ENCODE assay signal across 27 cellular contexts in the genomic region with DNA sequence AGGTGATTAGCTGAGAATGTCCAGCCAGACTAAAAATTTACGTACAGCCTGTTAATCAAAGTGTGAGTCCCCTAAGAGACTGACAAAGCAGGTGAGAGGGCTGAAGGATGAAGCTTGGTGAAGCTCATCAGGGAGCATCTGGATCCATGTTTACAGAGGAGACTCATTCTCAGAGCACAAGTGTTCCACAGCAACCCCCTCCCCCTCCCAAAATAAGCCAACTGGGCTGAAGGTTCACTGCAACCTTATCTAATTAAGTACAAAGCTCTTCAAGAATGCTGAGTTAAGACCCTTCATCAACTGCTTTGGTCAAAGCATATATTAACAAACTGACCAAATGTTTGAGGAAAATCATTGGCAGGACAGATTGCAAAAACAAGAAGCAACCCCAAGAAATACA.
"Had no signal": no experiment of that assay in that cellular context is flagged by ENCODE, and none has a peak within 500 bp of the region (broad histone marks: within the 10 kb centered on the region; RNA-seq: fewer than 3 reads in every experiment).

No MANE protein-coding gene starts in this region.

- H3K4me1 ChIP-seq: left ventricle myocardium inferior, parathyroid adenoma, psoas muscle, right atrium auricular region, right lobe of liver, stomach, testis, thyroid gland, transverse colon, upper lobe of left lung had no signal

- H3K9me3 ChIP-seq: left ventricle myocardium inferior, mucosa of descending colon, neutrophil, psoas muscle, right atrium auricular region, right lobe of liver, stomach, testis, thyroid gland, transverse colon, upper lobe of left lung had no signal

- H3K9me3 Mint-ChIP-seq: neural crest cell had no signal

- H3K27me3 ChIP-seq: neutrophil, right atrium auricular region, right lobe of liver, stomach, testis, thyroid gland, transverse colon, upper lobe of left lung had no signal

- H3K4me3 ChIP-seq: left ventricle myocardium inferior, lung, mucosa of descending colon, psoas muscle, right atrium auricular region, right lobe of liver, smooth muscle cell, stomach, testis, thyroid gland, transverse colon, upper lobe of left lung had no signal

- H3K27ac ChIP-seq: left ventricle myocardium inferior, neutrophil, parathyroid adenoma, psoas muscle, right atrium auricular region, right lobe of liver, stomach, testis, thyroid gland, transverse colon, upper lobe of left lung had no signal

- H3K9ac ChIP-seq: parathyroid adenoma had no signal

- H3K4me3 Mint-ChIP-seq: naive thymus-derived CD4-positive, alpha-beta T cell; natural killer cell treated with Interleukin-12 subunit alpha and Interleukin-12 subunit beta and Interleukin-15 and Interleukin-18, amount 100 ng/mL, for 72 hours; neural crest cell; stimulated activated naive B cell treated with anti-CD40 and anti-IgM and Interleukin-4, amounts not matched to agents 10 μg/mL and 1 μg/mL and 100 μg/mL, for 72 hours had no signal

- H3K36me3 ChIP-seq: left ventricle myocardium inferior, neutrophil, right atrium auricular region, right lobe of liver, stomach, thyroid gland, transverse colon, upper lobe of left lung had no signal

- H3K4me2 ChIP-seq: smooth muscle cell had no signal

- H3K27ac Mint-ChIP-seq: naive thymus-derived CD4-positive, alpha-beta T cell; natural killer cell treated with Interleukin-12 subunit alpha and Interleukin-12 subunit beta and Interleukin-15 and Interleukin-18, amount 100 ng/mL, for 72 hours; stimulated activated naive B cell treated with anti-CD40 and anti-IgM and Interleukin-4, amounts not matched to agents 10 μg/mL and 1 μg/mL and 100 μg/mL, for 72 hours had no signal

- H3K27me3 Mint-ChIP-seq: naive thymus-derived CD4-positive, alpha-beta T cell; natural killer cell treated with Interleukin-12 subunit alpha and Interleukin-12 subunit beta and Interleukin-15 and Interleukin-18, amount 100 ng/mL, for 72 hours; stimulated activated naive B cell treated with anti-CD40 and anti-IgM and Interleukin-4, amounts not matched to agents 10 μg/mL and 1 μg/mL and 100 μg/mL, for 72 hours had no signal

- DNase-seq: hippocampal formation; islet precursor cell; left ventricle myocardium inferior; midbrain; mucosa of descending colon; naive thymus-derived CD4-positive, alpha-beta T cell; occipital lobe; psoas muscle; right lobe of liver; stimulated activated CD4-positive, alpha-beta T cell treated with anti-CD3 and anti-CD28 coated beads, Interleukin-12 subunit alpha, Interleukin-12 subunit beta, amount 100 ng/mL, for 4 hours; stimulated activated CD4-positive, alpha-beta T cell treated with anti-CD3 and anti-CD28 coated beads, Interleukin-15, amount 100 ng/mL, for 24 hours; stimulated activated CD4-positive, alpha-beta T cell treated with anti-CD3 and anti-CD28 coated beads, Interleukin-2, amount 100 ng/mL, for 24 hours; stimulated activated CD4-positive, alpha-beta T cell treated with anti-CD3 and anti-CD28 coated beads, Interleukin-4, amount 100 ng/mL, for 1 hour; stimulated activated naive B cell treated with anti-CD40 and anti-IgM and Interleukin-4, amounts not matched to agents 10 μg/mL and 1 μg/mL and 100 μg/mL, for 72 hours; stimulated activated naive CD8-positive, alpha-beta T cell treated with anti-CD3 and anti-CD28 coated beads, Interleukin-15, Interleukin-2, amounts not matched to agents 100 U/mL and 50 U/mL, for 24 hours; stomach; testis; thyroid gland; transverse colon; upper lobe of left lung had no signal

- H3K36me3 Mint-ChIP-seq: naive thymus-derived CD4-positive, alpha-beta T cell; natural killer cell treated with Interleukin-12 subunit alpha and Interleukin-12 subunit beta and Interleukin-15 and Interleukin-18, amount 100 ng/mL, for 72 hours; stimulated activated naive B cell treated with anti-CD40 and anti-IgM and Interleukin-4, amounts not matched to agents 10 μg/mL and 1 μg/mL and 100 μg/mL, for 72 hours had no signal

- H3K79me2 ChIP-seq: parathyroid adenoma had no signal

- H3K4me1 Mint-ChIP-seq: naive thymus-derived CD4-positive, alpha-beta T cell; neural crest cell; stimulated activated naive B cell treated with anti-CD40 and anti-IgM and Interleukin-4, amounts not matched to agents 10 μg/mL and 1 μg/mL and 100 μg/mL, for 72 hours had no signal
